ENCODE assay signal across 11 cellular contexts in genomic region chr7:140902305-140902953, GRCh38. TPM values are rescaled to one million over a fixed set of nuclear protein-coding genes. Genes with fewer than 3 reads are reported as not detected.
DNase-seq lines count a peak whose midpoint lies in the region; ATAC-seq, FAIRE-seq and TF ChIP-seq lines count a peak whose summit lies in the region.
"Had no signal": no experiment of that assay in that cellular context is flagged by ENCODE, and none has a peak within 500 bp of the region (broad histone marks: within the 10 kb centered on the region; RNA-seq: fewer than 3 reads in every experiment).

No MANE protein-coding gene starts in this region.

- peak overlapping the region; percentile 52; the same call in 1 of the 2 replicates for H3K27ac ChIP-seq in GM12878 (ENCODE audit: control insufficient read depth, insufficient read depth)

- H3K9ac ChIP-seq in GM12878 (ENCODE audit: control insufficient read depth, insufficient read depth, low read length) = no peak overlapping the region

- no peak for TF ChIP-seq CTCF in GM12878 (IDR thresholded peaks at IDR 0.05 in 2 of 3, conservative IDR thresholded peaks at IDR 0.05 in 1 of 3; ENCODE audit: control insufficient read depth in 2 of 3, extremely low read depth in 1 of 3, insufficient read depth in 1 of 3, low read depth in 3 of 3, low read length in 3 of 3)

- peaks cover 8% of the 10 kb centered on the region; the same call in 1 of the 2 replicates for H3K4me1 ChIP-seq in GM12878 (ENCODE audit: control insufficient read depth, insufficient read depth, low read length)

- peak; percentile 44 to 51; a peak in 1 of 4 replicates for TF ChIP-seq EP300 in GM12878 (IDR thresholded peaks at IDR 0.05; ENCODE audit: borderline replicate concordance in 1 of 2, control insufficient read depth in 1 of 2, low read depth in 2 of 2, low read length in 2 of 2)

- no peaks in the 10 kb centered on the region for H4K20me1 ChIP-seq in GM12878 (ENCODE audit: control insufficient read depth, insufficient read depth)

- H3K36me3 Mint-ChIP-seq in effector memory CD8-positive, alpha-beta T cell (ENCODE audit: insufficient read depth) = peaks cover 25% of the 10 kb centered on the region

- no TSS peak for BruUV-seq in GM12878 (replicated peaks; lab: Mats Ljungman, UMichigan)

- SMC1A ChIA-PET in GM12878 (lab: Charles Lee; ENCODE audit: uncharacterized antibody, unreplicated experiment) = interaction anchor here (1.3 to 3.1 kb wide), 10 partner anchors 12 to 111 kb away, joined by 3 to 12 read pairs (median 6); no protein-coding TSS in a partner anchor

- H3K27ac Mint-ChIP-seq in effector memory CD8-positive, alpha-beta T cell = no peak overlapping the region

- CTCF ChIA-PET in GM12878 (lab: Yijun Ruan, JAX) = interaction anchor here (1.0 to 1.9 kb wide), 4 partner anchors 21 to 109 kb away, joined by 3 to 5 read pairs (median 4); no protein-coding TSS in a partner anchor

- intact Hi-C loops in GM12878 (cut with micrococcal nuclease; ENCODE audit: unreplicated experiment) = loop anchor here (1.0 kb wide), 1 partner anchor 18 kb away; no protein-coding TSS in a partner anchor

- POLR2A ChIA-PET in GM12878 (lab: Charles Lee) = interaction anchor here (0.6 to 2.4 kb wide), 5 partner anchors 12 to 142 kb away, joined by 3 to 8 read pairs (median 3); no protein-coding TSS in a partner anchor

- H3K27me3 Mint-ChIP-seq in effector memory CD8-positive, alpha-beta T cell = no peaks in the 10 kb centered on the region

- no peak overlapping the region for H2AFZ ChIP-seq in GM12878 (ENCODE audit: control insufficient read depth, low read depth, low read length)

- ATAC-seq in GM18511 (IDR thresholded peaks at IDR 0.05; ENCODE audit: unreplicated experiment) = peak; percentile 86
- peak; percentile 68 for ATAC-seq in GM21367 (IDR thresholded peaks at IDR 0.05; ENCODE audit: unreplicated experiment)
- ATAC-seq in HG03139 (IDR thresholded peaks at IDR 0.05; ENCODE audit: unreplicated experiment) = peak; percentile 49
- ATAC-seq in GM12878 = peak; percentile 79
- no peak for ATAC-seq in effector memory CD8-positive, alpha-beta T cell (replicated peaks)

- WGBS in GM12878 (ENCODE audit: insufficient coverage, insufficient replicate concordance, low lambda C conversion rate, missing lambda C conversion rate) = 2% methylated on average over 2 of the region's 2 CpGs

- H3K4me3 Mint-ChIP-seq in effector memory CD8-positive, alpha-beta T cell = no peak overlapping the region

- in situ Hi-C loops in GM12878 (cut with MboI) = loop anchor here (25.0 kb wide), 1 partner anchor 1540 kb away; the partner anchor contains the start of gene LUC7L2

- 0 out of 2 replicates have a peak overlapping the region, but pooled peaks have one; percentile 24 for H3K4me3 ChIP-seq in GM12878

- peak; percentile 48 for DNase-seq in GM12878 (ENCODE audit: low read depth, low spot score)
- DNase-seq in effector memory CD8-positive, alpha-beta T cell = no peak
- no peak for DNase-seq in iPS-NIHi7 (ENCODE audit: extremely low spot score)
- DNase-seq in NCI-H446 (lab: John Stamatoyannopoulos, UW) = no peak
- DNase-seq in GOT3 (lab: John Stamatoyannopoulos, UW) = no peak
- DNase-seq: cerebellar nuclear complex, NCI-H748 treated with DMSO at 0.1 percent for 48 hours had no signal

- 0 out of 2 replicates have a peak overlapping the region, but pooled peaks have one; percentile 0 for H3K4me2 ChIP-seq in GM12878 (ENCODE audit: control insufficient read depth, insufficient read depth)

- peak; percentile 47 for FAIRE-seq in GM12878 (lab: Jason Lieb, UNC)
- FAIRE-seq: HTR-8/SVneo had no signal

- TF ChIP-seq RAD21 in GM12878 (IDR thresholded peaks at IDR 0.05; ENCODE audit: insufficient read depth, low read depth, low read length) = no peak

- peaks cover 0 to 2% of the 10 kb centered on the region in 2 donors for H3K9me3 Mint-ChIP-seq in effector memory CD8-positive, alpha-beta T cell

- no peaks in the 10 kb centered on the region for H3K27me3 ChIP-seq in GM12878 (replicated peaks in 1 of 2; ENCODE audit: control insufficient read depth in 2 of 2, insufficient read depth in 2 of 2, low read length in 1 of 2)

- peaks cover 7% of the 10 kb centered on the region for H3K9me3 ChIP-seq in GM12878 (replicated peaks; ENCODE audit: control insufficient read depth, insufficient read depth, low read length)

- RAD21 ChIA-PET in GM12878 (lab: Charles Lee; ENCODE audit: unreplicated experiment) = interaction anchor here (0.9 to 2.2 kb wide), 6 partner anchors 13 to 227 kb away, joined by 3 to 8 read pairs (median 5); partner anchors contain the start of gene BRAF

- H3K4me1 Mint-ChIP-seq in effector memory CD8-positive, alpha-beta T cell (ENCODE audit: low read depth in 2 of 2) = peaks cover 22 to 54% of the 10 kb centered on the region in 2 donors

- peaks cover 23% of the 10 kb centered on the region for H3K79me2 ChIP-seq in GM12878 (ENCODE audit: control insufficient read depth, insufficient read depth, low read length)

- no peak for TF ChIP-seq POLR2A in GM12878 (IDR thresholded peaks at IDR 0.05; ENCODE audit: low read depth, low read length)

- no peaks in the 10 kb centered on the region for H3K36me3 ChIP-seq in GM12878 (ENCODE audit: control insufficient read depth in 2 of 2, insufficient read depth in 2 of 2, low read length in 1 of 2)

TF ChIP-seq in GM12878, 131 proteins besides CTCF, POLR2A, EP300 and RAD21 (continues in another document):
- TF ChIP-seq CREB1 (IDR thresholded peaks at IDR 0.05; ENCODE audit: low read depth) = no peak
- no peak for TF ChIP-seq PBX3 (IDR thresholded peaks at IDR 0.05; ENCODE audit: insufficient replicate concordance, low read depth, low read length)
- TF ChIP-seq RBBP5 (conservative IDR thresholded peaks at IDR 0.05) = no peak
- no peak for TF ChIP-seq HDGF (IDR thresholded peaks at IDR 0.05)
- TF ChIP-seq STAT3 (IDR thresholded peaks at IDR 0.05; ENCODE audit: low read depth, low read length) = no peak
- no peak for TF ChIP-seq YBX1 (IDR thresholded peaks at IDR 0.05)
- TF ChIP-seq IRF4 (IDR thresholded peaks at IDR 0.05; ENCODE audit: low read depth, low read length) = peak; percentile 69; the same call in 1 of the 2 replicates
- no peak for TF ChIP-seq SMC3 (IDR thresholded peaks at IDR 0.05; ENCODE audit: borderline replicate concordance, low read length)
- peak; percentile 11 for TF ChIP-seq SKIL (IDR thresholded peaks at IDR 0.05; ENCODE audit: low read depth, poor library complexity, severe bottlenecking)
- TF ChIP-seq KLF5 (IDR thresholded peaks at IDR 0.05; ENCODE audit: partially characterized antibody) = no peak
- no peak for TF ChIP-seq NRF1 (conservative IDR thresholded peaks at IDR 0.05; ENCODE audit: low read depth, low read length)
- TF ChIP-seq SIX5 (IDR thresholded peaks at IDR 0.05; ENCODE audit: low read depth, low read length, severe bottlenecking) = no peak
- no peak for TF ChIP-seq NR2C2 (IDR thresholded peaks at IDR 0.05; ENCODE audit: borderline replicate concordance, control insufficient read depth, insufficient read length, low read depth)

RNA-seq across cellular contexts. Expression of gene BRAF, which starts 22.3 kb away (rescaled TPM):
- total RNA-seq in GM12878 (2013; cell fraction: nucleolus; rRNA removed) = 160 and 161 TPM in 2 replicates
- 10.8 and 11.8 TPM in 2 replicates for total RNA-seq in GM12878 (2014; rRNA removed)
- total RNA-seq in GM12878 (2014; rRNA removed; fragmentation: Illumina TruSeq; extraction: Trizol) = 20.7 TPM in 2 replicates
- 20.2 and 22.1 TPM in 2 replicates for total RNA-seq in GM12878 (2021)
- 5.5 TPM for polyA plus RNA-seq in GM12878 (2011; ENCODE audit: low read depth)
- 31.0 and 37.2 TPM in 2 replicates for polyA plus RNA-seq in GM12878 (2011; rRNA removed)
- polyA plus RNA-seq in GM12878 (2011; cell fraction: cytosol; rRNA removed) = 13.8 and 17.2 TPM in 2 replicates
- polyA plus RNA-seq in GM12878 (2011; cell fraction: nucleus; rRNA removed) = 22.8 and 25.5 TPM in 2 replicates
- 8.9 and 10.4 TPM in 2 replicates for polyA plus RNA-seq in GM12878 (2012)
- 12.6 and 12.8 TPM in 2 replicates for polyA plus RNA-seq in GM12878 (2014; fragmentation: Illumina TruSeq; extraction: Trizol)
- polyA plus RNA-seq in GM12878 (2014; fragmentation: Nextera tagmentation; extraction: Ambion mirVana) = 1 to 10 TPM; 2.6 to 4.0 TPM
- 6.8 and 10.2 TPM in 2 replicates for polyA plus RNA-seq in GM12878 (2014; rRNA removed)
- polyA plus RNA-seq in GM12878 (2016; fragmentation: Nextera tagmentation; extraction: Ambion mirVana) = 10 to 100 TPM in 1 of 2 experiments, 1 to 10 TPM in 1; 7.9 to 10.4 TPM
- 74.6 and 101 TPM in 2 replicates for polyA minus RNA-seq in GM12878 (2011; rRNA and poly(A)+ RNA removed)
- polyA minus RNA-seq in GM12878 (2011; cell fraction: cytosol; rRNA and poly(A)+ RNA removed) = 21.1 and 27.3 TPM in 2 replicates
- 42.2 and 84.2 TPM in 2 replicates for polyA minus RNA-seq in GM12878 (2011; cell fraction: nucleus; rRNA and poly(A)+ RNA removed)
